9 cellular contexts compared by ENCODE assay signal in the genomic region with DNA sequence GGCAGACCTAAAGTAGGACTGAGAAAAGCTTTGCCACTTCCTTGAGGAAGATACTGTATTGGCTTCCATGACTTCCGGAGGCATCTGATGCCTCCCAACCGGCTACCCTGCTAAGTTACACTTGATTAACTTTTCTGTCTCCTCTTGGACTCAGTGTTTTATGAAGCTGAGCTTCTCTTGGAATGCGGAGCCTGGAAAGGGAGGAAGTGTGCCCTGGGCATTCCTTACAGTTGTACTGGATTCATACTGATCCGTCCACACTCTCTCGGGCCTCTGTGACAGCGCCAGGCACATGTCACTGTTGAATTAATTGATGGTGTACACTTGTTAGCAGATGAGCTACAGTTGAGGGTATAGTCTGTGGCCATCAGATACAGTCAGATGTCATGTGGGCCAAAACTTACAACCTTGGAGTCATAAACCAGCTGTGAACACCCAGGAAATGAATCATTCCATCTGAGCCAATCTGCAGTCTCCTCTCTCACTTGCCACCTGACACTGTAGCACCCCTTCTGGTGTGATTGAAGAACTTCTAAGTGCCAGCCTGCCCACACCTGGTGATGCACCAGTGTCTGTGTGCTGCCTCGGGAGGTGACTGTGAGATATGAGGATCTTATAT.
DNase-seq lines count a peak whose midpoint lies in the region; ATAC-seq and TF ChIP-seq lines count a peak whose summit lies in the region.
"Had no signal": no experiment of that assay in that cellular context is flagged by ENCODE, and none has a peak within 500 bp of the region (broad histone marks: within the 10 kb centered on the region; RNA-seq: fewer than 3 reads in every experiment).

No MANE protein-coding gene starts in this region.

- H3K9me3 ChIP-seq in AG04450 (ENCODE audit: control insufficient read depth, insufficient read depth, low read length) (no peaks in the 10 kb centered on the region), MG63 (no peaks in the 10 kb centered on the region), heart left ventricle (no peaks in the 10 kb centered on the region), HAP-1 (no peaks in the 10 kb centered on the region)

- POLR2A ChIA-PET in AG04450 (lab: Yijun Ruan, JAX), result interaction anchor here (0.9 kb wide), 1 partner anchor 110 kb away, joined by 3 read pairs; no protein-coding TSS in a partner anchor

- TF ChIP-seq POLR2A in heart left ventricle (IDR thresholded peaks at IDR 0.05), result no peak

- DNase-seq in AG04450 (ENCODE audit: low read depth, low spot score) (no peak), MG63 (peak; percentile 13), heart left ventricle (no peak), NCI-H187 treated with DMSO at 0.1 percent for 48 hours (lab: John Stamatoyannopoulos, UW) (no peak), NCI-H1105 (lab: John Stamatoyannopoulos, UW) (no peak), HAP-1 (ENCODE audit: low spot score in 2 of 2) (no peak)

- H3K4me1 ChIP-seq in heart left ventricle (peaks cover 0 to 81% (median 32%) of the 10 kb centered on the region in 12 donors), HAP-1 (peaks cover 4% of the 10 kb centered on the region)

- 0 out of 2 replicates have a peak, but pooled peaks have one; percentile 4 for TF ChIP-seq CTCF in AG04450 (IDR thresholded peaks at IDR 0.05; ENCODE audit: low read depth, low read length)
- TF ChIP-seq CTCF in heart left ventricle (IDR thresholded peaks at IDR 0.05), result peak in 3 of 12 donors; percentile 4 to 16 (median 7)

- CTCF ChIA-PET in AG04450 (lab: Charles Lee), result interaction anchor here (1.5 kb wide), 1 partner anchor 268 kb away, joined by 6 read pairs; no protein-coding TSS in a partner anchor

- H3K27me3 ChIP-seq in AG04450 (ENCODE audit: control insufficient read depth, insufficient read depth, low read length) (no peaks in the 10 kb centered on the region), MG63 (no peaks in the 10 kb centered on the region), heart left ventricle (no peaks in the 10 kb centered on the region), HAP-1 (ENCODE audit: low read depth) (no peaks in the 10 kb centered on the region)

- no peak overlapping the region for H3K27ac ChIP-seq in AG04450 (ENCODE audit: low read depth, low read length)
- H3K27ac ChIP-seq in heart left ventricle, result peak overlapping the region; percentile 10 to 89 (median 76)

- intact Hi-C loops in heart left ventricle (cut with DNase I), result loop anchor here in 3 of 10 donors (5.0 kb wide), 3 partner anchors 37 to 48 kb away; no protein-coding TSS in a partner anchor

- in situ Hi-C loops in HAP-1 (cut with MboI; ENCODE audit: low sequenced_read_pairs), result no loop called here

- H3K4me3 ChIP-seq in AG04450 (ENCODE audit: low read depth, low read length) (no peak overlapping the region), MG63 (no peak overlapping the region), heart left ventricle (no peak overlapping the region), HAP-1 (no peak overlapping the region)
- H3K4me3 ChIP-seq: skin epidermis had no signal

- no peaks in the 10 kb centered on the region for H3K36me3 ChIP-seq in MG63
- H3K36me3 ChIP-seq in heart left ventricle, result no peaks in the 10 kb centered on the region
- no peaks in the 10 kb centered on the region for H3K36me3 ChIP-seq in HAP-1 (replicated peaks)

- 61 to 70% (median 64%) methylated on average over 7 of the region's 7 CpGs for WGBS in heart left ventricle, 4 donors

- ATAC-seq in GM18867 (IDR thresholded peaks at IDR 0.05; ENCODE audit: unreplicated experiment), result peak; percentile 94
- peak in 3 of 4 donors; percentile 15 to 31 (median 27) for ATAC-seq in heart left ventricle
- ATAC-seq in HG03571 (IDR thresholded peaks at IDR 0.05; ENCODE audit: unreplicated experiment), result no peak
